In the genomic region with DNA sequence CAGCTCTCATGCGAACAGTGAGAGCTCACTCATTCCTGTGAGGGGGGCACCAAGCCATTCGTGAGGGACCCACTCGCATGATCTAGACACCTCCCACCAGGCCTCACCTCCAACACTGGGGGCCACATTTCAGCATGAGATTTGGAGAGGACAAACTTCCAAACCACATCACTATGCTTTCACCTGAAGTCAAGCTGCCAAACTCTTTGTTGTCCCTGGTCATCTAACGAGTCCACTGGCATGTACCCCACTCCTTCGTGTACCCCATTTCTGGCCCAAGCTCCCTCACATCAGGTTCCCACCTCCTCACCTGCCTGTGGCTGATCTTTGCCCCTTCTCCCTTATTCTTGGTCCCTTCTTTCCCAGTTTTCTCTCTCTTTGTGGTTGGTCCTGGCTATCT, we compare ENCODE assay signal across 1 cellular context.
TF ChIP-seq lines count a peak whose summit lies in the region.

No MANE protein-coding gene starts in this region.

TF ChIP-seq in H1, 55 proteins besides CTCF, POLR2A, EP300 and RAD21 (continued from another document):
- TF ChIP-seq CEBPB (IDR thresholded peaks at IDR 0.05; ENCODE audit: low read depth, low read length) (no peak), KDM5A (IDR thresholded peaks at IDR 0.05; ENCODE audit: low read length) (no peak), BACH1 (IDR thresholded peaks at IDR 0.05; ENCODE audit: low read length) (no peak), RFX5 (IDR thresholded peaks at IDR 0.05; ENCODE audit: borderline replicate concordance, low read depth, low read length) (no peak), GTF2F1 (IDR thresholded peaks at IDR 0.05; ENCODE audit: borderline replicate concordance, low read depth, low read length) (no peak)
